1 cellular context compared by ENCODE assay signal in genomic region chr19:56403764-56404704, GRCh38.
TF ChIP-seq lines count a peak whose summit lies in the region.

TSS of gene ZNF583 (plus strand) at chr19:56404332. CDS start at chr19:56407115, 2,783 bp downstream.

TF ChIP-seq in SK-N-SH treated with all-trans-retinoic acid at 6 μM for 48 hours, 23 proteins besides CTCF, POLR2A, EP300 and RAD21 (continued from another document):
- peak; percentile 83; the same call in 1 of the 2 replicates for TF ChIP-seq PATZ1 (CRISPR knock-in tag; IDR thresholded peaks at IDR 0.05; ENCODE audit: borderline replicate concordance)
